Comparison of ENCODE assay signal across 1 cellular context in genomic region chr3:127604546-127605165, GRCh38.
TF ChIP-seq lines count a peak whose summit lies in the region.

No MANE protein-coding gene starts in this region.

TF ChIP-seq in GM12878, 131 proteins besides CTCF, POLR2A, EP300 and RAD21:
- TF ChIP-seq EZH2 (IDR thresholded peaks at IDR 0.05; ENCODE audit: borderline replicate concordance, control insufficient read depth, low read depth, low read length) = no peak
TF ChIP-seq in GM12878: peak in this region for 0.
